In the genomic region with DNA sequence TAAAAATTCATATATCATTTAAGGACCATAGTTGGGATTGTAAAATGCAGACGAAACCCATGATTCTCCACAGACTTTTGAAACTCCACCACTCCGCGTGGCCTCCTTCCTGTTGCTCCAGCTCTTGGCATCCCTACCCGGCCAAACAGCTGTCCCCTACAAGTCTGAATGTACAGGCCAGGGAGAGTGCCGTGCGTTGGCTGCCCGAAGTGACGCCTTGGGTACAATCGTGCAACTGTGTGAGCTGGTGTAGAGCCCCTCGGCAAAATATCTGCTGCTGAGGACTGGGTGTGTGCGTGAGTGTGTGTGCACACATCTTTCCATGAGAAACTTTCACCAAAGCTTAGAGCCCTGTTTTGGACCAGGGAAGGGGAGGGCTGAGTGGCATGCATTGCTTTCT, we compare ENCODE assay signal across 32 cellular contexts.
"Had no signal": no experiment of that assay in that cellular context is flagged by ENCODE, and none has a peak within 500 bp of the region (broad histone marks: within the 10 kb centered on the region; RNA-seq: fewer than 3 reads in every experiment).

No MANE protein-coding gene starts in this region.

- H3K4me3 ChIP-seq: coronary artery, esophagus muscularis mucosa, gastroesophageal sphincter, heart left ventricle, left lung, pancreas, right lobe of liver, smooth muscle cell, stomach, testis, tibial artery had no signal

- H3K27me3 ChIP-seq: esophagus muscularis mucosa, foreskin keratinocyte, gastroesophageal sphincter, left lung, pancreas, right lobe of liver, stomach, testis had no signal

- H3K27ac ChIP-seq: coronary artery, esophagus muscularis mucosa, foreskin keratinocyte, gastroesophageal sphincter, heart left ventricle, left lung, pancreas, right lobe of liver, stomach, testis, tibial artery had no signal

- H3K4me1 ChIP-seq: esophagus muscularis mucosa, foreskin keratinocyte, gastroesophageal sphincter, heart left ventricle, pancreas, right lobe of liver, stomach, testis, tibial artery had no signal

- H3K4me2 ChIP-seq: smooth muscle cell had no signal

- H3K36me3 Mint-ChIP-seq: naive thymus-derived CD8-positive, alpha-beta T cell; stimulated activated effector memory CD8-positive, alpha-beta T cell treated with anti-CD3 and anti-CD28 coated beads, Interleukin-12 subunit alpha, Interleukin-12 subunit beta, amount 100 ng/mL, for 72 hours; type B pancreatic cell had no signal

- H3K9me3 ChIP-seq: esophagus muscularis mucosa, gastroesophageal sphincter, heart left ventricle, left lung, pancreas, right lobe of liver, stomach, testis, tibial artery had no signal

- H3K36me3 ChIP-seq: esophagus muscularis mucosa, gastroesophageal sphincter, heart left ventricle, left lung, pancreas, right lobe of liver, stomach, tibial artery had no signal

- DNase-seq: dermis blood vessel endothelial cell; effector memory CD4-positive, alpha-beta T cell; foreskin keratinocyte; heart left ventricle; hippocampal formation; left cardiac atrium; left lung; mesendoderm; midbrain; naive thymus-derived CD8-positive, alpha-beta T cell; nephron progenitor cell; nucleus accumbens; pancreas; retina; stimulated activated CD4-positive, alpha-beta T cell treated with anti-CD3 and anti-CD28 coated beads, Interleukin-12 subunit alpha, Interleukin-12 subunit beta, amount 100 ng/mL, for 4 hours; stimulated activated CD4-positive, alpha-beta T cell treated with anti-CD3 and anti-CD28 coated beads, Interleukin-1b, Interleukin-23, amount 100 ng/mL, for 48 hours; stimulated activated CD4-positive, alpha-beta T cell treated with anti-CD3 and anti-CD28 coated beads, Interleukin-4, amount 100 ng/mL, for 1 hour; stimulated activated naive CD4-positive, alpha-beta T cell treated with Interleukin-2 at 50 U/mL for 16 hours; stomach; testis; tibial artery had no signal

- FAIRE-seq: endothelial cell of umbilical vein, islet of Langerhans, pancreas, urothelium cell line had no signal

- H3K4me3 Mint-ChIP-seq: central memory CD8-positive, alpha-beta T cell; naive thymus-derived CD8-positive, alpha-beta T cell; nephron progenitor cell; stimulated activated effector memory CD8-positive, alpha-beta T cell treated with anti-CD3 and anti-CD28 coated beads, Interleukin-12 subunit alpha, Interleukin-12 subunit beta, amount 100 ng/mL, for 72 hours; type B pancreatic cell had no signal

- H3K27ac Mint-ChIP-seq: naive thymus-derived CD8-positive, alpha-beta T cell; nephron progenitor cell; stimulated activated effector memory CD8-positive, alpha-beta T cell treated with anti-CD3 and anti-CD28 coated beads, Interleukin-12 subunit alpha, Interleukin-12 subunit beta, amount 100 ng/mL, for 72 hours; type B pancreatic cell had no signal

- H3K9me3 Mint-ChIP-seq: central memory CD8-positive, alpha-beta T cell; stimulated activated effector memory CD8-positive, alpha-beta T cell treated with anti-CD3 and anti-CD28 coated beads, Interleukin-12 subunit alpha, Interleukin-12 subunit beta, amount 100 ng/mL, for 72 hours; type B pancreatic cell had no signal

- H3K4me1 Mint-ChIP-seq: central memory CD8-positive, alpha-beta T cell; stimulated activated effector memory CD8-positive, alpha-beta T cell treated with anti-CD3 and anti-CD28 coated beads, Interleukin-12 subunit alpha, Interleukin-12 subunit beta, amount 100 ng/mL, for 72 hours had no signal

- H3K27me3 Mint-ChIP-seq: type B pancreatic cell had no signal
